Comparison of ENCODE assay signal across 8 cellular contexts in genomic region chr7:95435422-95435780, GRCh38. TPM values are rescaled to one million over a fixed set of nuclear protein-coding genes. Genes with fewer than 3 reads are reported as not detected.
DNase-seq lines count a peak whose midpoint lies in the region; ATAC-seq and TF ChIP-seq lines count a peak whose summit lies in the region.

No MANE protein-coding gene starts in this region.

- peaks cover 5% of the 10 kb centered on the region; the same call in 1 of the 2 replicates for H3K4me1 ChIP-seq in Panc1 (ENCODE audit: control insufficient read depth, insufficient read depth, low read length)
- no peaks in the 10 kb centered on the region for H3K4me1 ChIP-seq in osteoblast (ENCODE audit: insufficient read depth, low read length)

- in situ Hi-C loops in Panc1 (cut with HindIII; ENCODE audit: low pct_unique_long_range_greater_than_20kb, low sequenced_read_pairs) = no loop called here

- peak; percentile 41 for ATAC-seq in Panc1
- ATAC-seq in HG03095 (IDR thresholded peaks at IDR 0.05; ENCODE audit: unreplicated experiment) = no peak
- no peak for ATAC-seq in GM19351 (IDR thresholded peaks at IDR 0.05; ENCODE audit: unreplicated experiment)

- H3K4me1 Mint-ChIP-seq in CD14-positive monocyte = peaks cover 25% of the 10 kb centered on the region

- no peaks in the 10 kb centered on the region for H4K20me1 ChIP-seq in osteoblast (ENCODE audit: insufficient read depth, low read length)

- H3K36me3 Mint-ChIP-seq in CD14-positive monocyte = peaks cover 0 to 3% of the 10 kb centered on the region in 2 donors

- peak overlapping the region; percentile 77 for H3K4me2 ChIP-seq in osteoblast (ENCODE audit: insufficient read depth, low read length)

- TF ChIP-seq CTCF in CD14-positive monocyte (IDR thresholded peaks at IDR 0.05) (no peak), Panc1 (IDR thresholded peaks at IDR 0.05) (no peak), epithelial cell of proximal tubule (conservative IDR thresholded peaks at IDR 0.05; ENCODE audit: low read depth, low read length) (no peak), osteoblast (IDR thresholded peaks at IDR 0.05; ENCODE audit: extremely low read depth, low read depth, low read length) (no peak)

- peak overlapping the region; percentile 78 to 88 for H3K4me3 Mint-ChIP-seq in CD14-positive monocyte

- peaks cover 16% of the 10 kb centered on the region for H3K79me2 ChIP-seq in osteoblast (ENCODE audit: insufficient read depth, low read length)

- H3K4me3 ChIP-seq in Panc1 (ENCODE audit: low read depth in 2 of 2, low read length in 2 of 2) (peak overlapping the region; percentile 66 to 77), epithelial cell of proximal tubule (ENCODE audit: low read depth, low read length) (peak overlapping the region; percentile 66), osteoblast (ENCODE audit: insufficient read depth, low read length) (peak overlapping the region; percentile 88)

- CTCF ChIA-PET in Panc1 (lab: Charles Lee) = no interaction called here

- H3K27me3 Mint-ChIP-seq in CD14-positive monocyte (ENCODE audit: low read depth in 3 of 3) = peaks cover 0 to 1% (median 0%) of the 10 kb centered on the region in 3 donors

- no peak for DNase-seq in CD14-positive monocyte (ENCODE audit: low spot score)
- no peak for DNase-seq in Panc1 (ENCODE audit: low read depth, low spot score)
- DNase-seq in epithelial cell of proximal tubule (ENCODE audit: low read depth) = no peak
- DNase-seq in osteoblast (ENCODE audit: insufficient read length, low spot score, missing footprints) = no peak
- DNase-seq in retina = no peak
- DNase-seq in GF-D8 (lab: John Stamatoyannopoulos, UW) = no peak

- POLR2A ChIA-PET in Panc1 (lab: Charles Lee) = interaction anchor here (0.6 to 0.8 kb wide), 3 partner anchors 33 to 187 kb away, joined by 3 to 24 read pairs (median 19); no protein-coding TSS in a partner anchor

- H3K27ac ChIP-seq in Panc1 (ENCODE audit: low read length) = peak overlapping the region; percentile 97
- H3K27ac ChIP-seq in osteoblast (ENCODE audit: low read depth, low read length) = peak overlapping the region; percentile 77

- peaks cover 0 to 2% (median 0%) of the 10 kb centered on the region in 7 donors for H3K9me3 Mint-ChIP-seq in CD14-positive monocyte

- intact Hi-C loops in CD14-positive monocyte (cut with micrococcal nuclease) = no loop called here
- intact Hi-C loops in Panc1 (cut with micrococcal nuclease; ENCODE audit: unreplicated experiment) = no loop called here

- H3K27ac Mint-ChIP-seq in CD14-positive monocyte = peak overlapping the region in 1 of 7 donors; percentile 63

- H2AFZ ChIP-seq in osteoblast (ENCODE audit: low read length) = peak overlapping the region; percentile 83

- H3K36me3 ChIP-seq in Panc1 (ENCODE audit: control insufficient read depth, insufficient read depth, low read length) = no peaks in the 10 kb centered on the region; the same call in 1 of the 2 replicates
- H3K36me3 ChIP-seq in osteoblast (ENCODE audit: insufficient read depth, low read length) = no peaks in the 10 kb centered on the region

- H3K9me3 ChIP-seq in Panc1 (ENCODE audit: control insufficient read depth, insufficient read depth, low read depth, low read length) = no peaks in the 10 kb centered on the region
- H3K9me3 ChIP-seq in osteoblast (ENCODE audit: low read depth, low read length) = no peaks in the 10 kb centered on the region

- H3K27me3 ChIP-seq in Panc1 (ENCODE audit: control insufficient read depth, insufficient read depth, low read length) (no peaks in the 10 kb centered on the region), osteoblast (ENCODE audit: insufficient read depth, low read length) (no peaks in the 10 kb centered on the region)

- BruUV-seq in Panc1 (replicated peaks; lab: Mats Ljungman, UMichigan) = TSS peak; percentile 96

RNA-seq across cellular contexts. Expression of gene PON2, which starts 0.6 kb away (rescaled TPM):
- polyA plus RNA-seq in CD14-positive monocyte = 10 to 100 TPM; 11.5 to 14.4 TPM
- total RNA-seq in Panc1 (2021; ENCODE audit: unreplicated experiment) (116 TPM), epithelial cell of proximal tubule (147 and 208 TPM in 2 replicates), osteoblast (77.8 and 79.3 TPM in 2 replicates)
- 98.1 TPM for polyA plus RNA-seq in Panc1 (2012; ENCODE audit: insufficient read length)

RNA-seq across cellular contexts. Expression of gene PON3, which starts 39.2 kb away (rescaled TPM):
- not detected for polyA plus RNA-seq in CD14-positive monocyte
- 1.2 TPM for total RNA-seq in Panc1 (2021; ENCODE audit: unreplicated experiment)
- polyA plus RNA-seq in Panc1 (2012; ENCODE audit: insufficient read length) = 0.74 TPM
- not detected in 2 replicates for total RNA-seq in epithelial cell of proximal tubule
- 0.72 and 0.88 TPM in 2 replicates for total RNA-seq in osteoblast

RNA-seq across cellular contexts. Expression of gene ASB4, which starts 50.3 kb away (rescaled TPM):
- polyA plus RNA-seq in CD14-positive monocyte = not detected
- total RNA-seq in Panc1 (2021; ENCODE audit: unreplicated experiment) = 0.15 TPM
- polyA plus RNA-seq in Panc1 (2012; ENCODE audit: insufficient read length) = 0.15 TPM
- total RNA-seq in epithelial cell of proximal tubule = 0.17 TPM in 1 of 2 replicates, not detected in the other
- total RNA-seq in osteoblast = not detected in 2 replicates
